17 cellular contexts compared by ENCODE assay signal in genomic region chr5:128613757-128614156, GRCh38.
"Had no signal": no experiment of that assay in that cellular context is flagged by ENCODE, and none has a peak within 500 bp of the region (broad histone marks: within the 10 kb centered on the region; RNA-seq: fewer than 3 reads in every experiment).

No MANE protein-coding gene starts in this region.

- FAIRE-seq: endometrium, keratinocyte had no signal

- H3K4me3 ChIP-seq: gastroesophageal sphincter, left ventricle myocardium inferior, lower lobe of right lung, ovary, right atrium auricular region, sigmoid colon, smooth muscle cell had no signal

- H3K4me1 ChIP-seq: gastroesophageal sphincter, left ventricle myocardium inferior, lower lobe of right lung, right atrium auricular region, sigmoid colon had no signal

- DNase-seq: cortex of kidney; effector memory CD4-positive, alpha-beta T cell; glutamatergic neuron; left cardiac atrium; left ventricle myocardium inferior; lower lobe of right lung; natural killer cell; ovary; sigmoid colon; stimulated activated CD4-positive, alpha-beta T cell treated with anti-CD3 and anti-CD28 coated beads, Interleukin-2, amount 100 ng/mL, for 48 hours; stimulated activated naive CD4-positive, alpha-beta T cell treated with Interleukin-2 at 50 U/mL for 16 hours had no signal

- H3K27ac ChIP-seq: gastroesophageal sphincter, left ventricle myocardium inferior, lower lobe of right lung, ovary, right atrium auricular region, sigmoid colon had no signal

- H3K4me2 ChIP-seq: smooth muscle cell had no signal

- H3K36me3 ChIP-seq: gastroesophageal sphincter, left ventricle myocardium inferior, lower lobe of right lung, ovary, right atrium auricular region, sigmoid colon had no signal

- ATAC-seq: esophagus mucosa, gastroesophageal sphincter, left cardiac atrium, lower lobe of right lung, natural killer cell had no signal

- H3K27me3 ChIP-seq: gastroesophageal sphincter, ovary, right atrium auricular region, sigmoid colon had no signal

- H3K9me3 ChIP-seq: lower lobe of right lung, sigmoid colon had no signal
